ENCODE assay signal across 13 cellular contexts in genomic region chr20:23890867-23891266, GRCh38. TPM values are rescaled to one million over a fixed set of nuclear protein-coding genes. Genes with fewer than 3 reads are reported as not detected.
"Had no signal": no experiment of that assay in that cellular context is flagged by ENCODE, and none has a peak within 500 bp of the region (broad histone marks: within the 10 kb centered on the region; RNA-seq: fewer than 3 reads in every experiment).

No MANE protein-coding gene starts in this region.

RNA-seq across cellular contexts. Expression of gene CST5, which starts 11.3 kb away (rescaled TPM):
- total RNA-seq: stomach, subcutaneous adipose tissue, suprapubic skin, temporal lobe, testis, thoracic aorta, thyroid gland, tibial nerve, transverse colon, ureter, urinary bladder, uterus, vagina had no signal
- polyA plus RNA-seq: urinary bladder had no signal
